In genomic region chr19:19775891-19776205, GRCh38 we compare ENCODE assay signal across 8 cellular contexts. TPM values are rescaled to one million over a fixed set of nuclear protein-coding genes. Genes with fewer than 3 reads are reported as not detected.
DNase-seq lines count a peak whose midpoint lies in the region; ATAC-seq and TF ChIP-seq lines count a peak whose summit lies in the region.

No MANE protein-coding gene starts in this region.

- H3K36me3 ChIP-seq in HUES64 (ENCODE audit: insufficient read depth, low read length): peaks cover 6% of the 10 kb centered on the region; the same call in 1 of the 2 replicates
- H3K36me3 ChIP-seq in mucosa of descending colon (ENCODE audit: low read depth): no peaks in the 10 kb centered on the region

- peak; percentile 1 to 21 for ATAC-seq in activated T-cell treated with anti-CD3 and anti-CD28 coated beads, Interleukin-2, amount 50 U/mL, for 72 hours (replicated peaks in 1 of 2)
- ATAC-seq in mucosa of descending colon (peak; percentile 30), GM21381 (IDR thresholded peaks at IDR 0.05; ENCODE audit: unreplicated experiment) (no peak)

- peaks cover 17 to 34% of the 10 kb centered on the region in 2 donors for H3K36me3 Mint-ChIP-seq in activated T-cell treated with anti-CD3 and anti-CD28 coated beads, Interleukin-2, amount 50 U/mL, for 72 hours (ENCODE audit: insufficient read depth in 2 of 2)
- H3K36me3 Mint-ChIP-seq in MCF 10A (ENCODE audit: insufficient read depth, unreplicated experiment): peaks cover 16% of the 10 kb centered on the region

- H3K27me3 ChIP-seq in HUES64 (ENCODE audit: insufficient read depth, low read length): no peaks in the 10 kb centered on the region

- peak overlapping the region; percentile 24; the same call in 1 of the 2 replicates for H3K27ac ChIP-seq in HUES64 (ENCODE audit: low read depth, low read length)

- peak overlapping the region; percentile 79 for H3K4me3 ChIP-seq in HUES64 (ENCODE audit: low read length)
- peak overlapping the region; percentile 35 for H3K4me3 ChIP-seq in mucosa of descending colon

- BruUV-seq in MCF 10A (replicated peaks; lab: Mats Ljungman, UMichigan): TSS peak; percentile 88

- CTCF ChIA-PET in MCF 10A (lab: Yijun Ruan, JAX): interaction anchor here (0.6 to 1.5 kb wide), 3 partner anchors 43 to 243 kb away, joined by 3 to 4 read pairs (median 3); partner anchors contain the start of gene ZNF14

- POLR2A ChIA-PET in MCF 10A (lab: Yijun Ruan, JAX): interaction anchor here (0.6 to 2.5 kb wide), 22 partner anchors 9 to 1367 kb away, joined by 3 to 42 read pairs (median 4); partner anchors contain the start of genes ATP13A1, ZNF101, ZNF14 and ZNF253

- DNase-seq in activated T-cell treated with anti-CD3 and anti-CD28 coated beads, Interleukin-2, amount 50 U/mL, for 72 hours: no peak
- no peak for DNase-seq in activated T-cell treated with anti-CD3 and anti-CD28 coated beads, Interleukin-2, amount 50 U/mL, for 1 hour
- no peak for DNase-seq in MCF 10A (ENCODE audit: unreplicated experiment)
- DNase-seq in mucosa of descending colon: no peak
- no peak for DNase-seq in SKM-1 treated with dmso at 0.1 percent for 144 hours (lab: John Stamatoyannopoulos, UW; ENCODE audit: unreplicated experiment)
- no peak for DNase-seq in NCI-H345 treated with DMSO at 0.1 percent for 48 hours (lab: John Stamatoyannopoulos, UW; ENCODE audit: unreplicated experiment)

- H3K27ac Mint-ChIP-seq in activated T-cell treated with anti-CD3 and anti-CD28 coated beads, Interleukin-2, amount 50 U/mL, for 72 hours: peak overlapping the region; percentile 72
- H3K27ac Mint-ChIP-seq in MCF 10A (ENCODE audit: low read depth, unreplicated experiment): peak overlapping the region; percentile 91

- 7% methylated on average over 11 of the region's 11 CpGs for WGBS in HUES64

- peak overlapping the region; percentile 71 for H3K9ac ChIP-seq in HUES64 (ENCODE audit: low read depth, low read length)

- intact Hi-C loops in MCF 10A (cut with micrococcal nuclease): loop anchor here (1.0 kb wide), 3 partner anchors 43 to 124 kb away; partner anchors contain the start of genes ATP13A1, ZNF14 and ZNF93
- intact Hi-C loops in mucosa of descending colon (cut with DNase I, micrococcal nuclease): no loop called here

- H3K9me3 Mint-ChIP-seq in activated T-cell treated with anti-CD3 and anti-CD28 coated beads, Interleukin-2, amount 50 U/mL, for 72 hours: peaks cover 8% of the 10 kb centered on the region in 2 donors
- peaks cover 12% of the 10 kb centered on the region for H3K9me3 Mint-ChIP-seq in MCF 10A (ENCODE audit: unreplicated experiment)

- peak overlapping the region; percentile 91 to 92 for H3K4me3 Mint-ChIP-seq in activated T-cell treated with anti-CD3 and anti-CD28 coated beads, Interleukin-2, amount 50 U/mL, for 72 hours
- peak overlapping the region; percentile 99 for H3K4me3 Mint-ChIP-seq in MCF 10A (ENCODE audit: unreplicated experiment)

- H3K4me1 ChIP-seq in HUES64 (ENCODE audit: insufficient read depth, low read length): peaks cover 11% of the 10 kb centered on the region
- H3K4me1 ChIP-seq in mucosa of descending colon (ENCODE audit: low read depth): peaks cover 10% of the 10 kb centered on the region

- peaks cover 56% of the 10 kb centered on the region for H3K4me1 Mint-ChIP-seq in activated T-cell treated with anti-CD3 and anti-CD28 coated beads, Interleukin-2, amount 50 U/mL, for 72 hours (ENCODE audit: low read depth)
- H3K4me1 Mint-ChIP-seq in MCF 10A (ENCODE audit: insufficient read depth, unreplicated experiment): peaks cover 14% of the 10 kb centered on the region

- H3K9me3 ChIP-seq in HUES64 (ENCODE audit: insufficient read depth, low read depth, low read length) (no peaks in the 10 kb centered on the region), mucosa of descending colon (no peaks in the 10 kb centered on the region)

- H3K27me3 Mint-ChIP-seq in activated T-cell treated with anti-CD3 and anti-CD28 coated beads, Interleukin-2, amount 50 U/mL, for 72 hours (ENCODE audit: low read depth): no peaks in the 10 kb centered on the region
- H3K27me3 Mint-ChIP-seq in MCF 10A (ENCODE audit: insufficient read depth, unreplicated experiment): no peaks in the 10 kb centered on the region

- TF ChIP-seq CTCF in MCF 10A (IDR thresholded peaks at IDR 0.05; ENCODE audit: unreplicated experiment) (no peak), mucosa of descending colon (IDR thresholded peaks at IDR 0.05) (no peak)

RNA-seq across cellular contexts. Expression of gene ZNF14, which starts 42.9 kb away (rescaled TPM):
- 10 to 100 TPM in 1 of 2 donors, 1 to 10 TPM in 1; 9.1 to 12.1 TPM for total RNA-seq in activated T-cell treated with anti-CD3 and anti-CD28 coated beads, Interleukin-2, amount 50 U/mL, for 72 hours
- polyA plus RNA-seq in HUES64 (2013, experiment 1 of 2): 4.7 TPM
- polyA plus RNA-seq in HUES64 (2013, experiment 2 of 2): 5.4 TPM
- total RNA-seq in MCF 10A (2022) (3.5 and 3.9 TPM in 2 replicates), mucosa of descending colon (1 to 10 TPM; 2.6 to 7.6 (median 2.8) TPM)

RNA-seq across cellular contexts. Expression of gene ZNF506, which starts 45.7 kb away (rescaled TPM):
- total RNA-seq in activated T-cell treated with anti-CD3 and anti-CD28 coated beads, Interleukin-2, amount 50 U/mL, for 72 hours: 10 to 100 TPM; 66.0 to 68.9 TPM
- 7.3 TPM for polyA plus RNA-seq in HUES64 (2013, experiment 1 of 2)
- polyA plus RNA-seq in HUES64 (2013, experiment 2 of 2): 6.2 TPM
- total RNA-seq in MCF 10A (2022) (2.5 and 2.6 TPM in 2 replicates), mucosa of descending colon (10 to 100 TPM; 18.4 to 31.7 (median 25.7) TPM)
